Comparison of ENCODE assay signal across 14 cellular contexts in the genomic region with DNA sequence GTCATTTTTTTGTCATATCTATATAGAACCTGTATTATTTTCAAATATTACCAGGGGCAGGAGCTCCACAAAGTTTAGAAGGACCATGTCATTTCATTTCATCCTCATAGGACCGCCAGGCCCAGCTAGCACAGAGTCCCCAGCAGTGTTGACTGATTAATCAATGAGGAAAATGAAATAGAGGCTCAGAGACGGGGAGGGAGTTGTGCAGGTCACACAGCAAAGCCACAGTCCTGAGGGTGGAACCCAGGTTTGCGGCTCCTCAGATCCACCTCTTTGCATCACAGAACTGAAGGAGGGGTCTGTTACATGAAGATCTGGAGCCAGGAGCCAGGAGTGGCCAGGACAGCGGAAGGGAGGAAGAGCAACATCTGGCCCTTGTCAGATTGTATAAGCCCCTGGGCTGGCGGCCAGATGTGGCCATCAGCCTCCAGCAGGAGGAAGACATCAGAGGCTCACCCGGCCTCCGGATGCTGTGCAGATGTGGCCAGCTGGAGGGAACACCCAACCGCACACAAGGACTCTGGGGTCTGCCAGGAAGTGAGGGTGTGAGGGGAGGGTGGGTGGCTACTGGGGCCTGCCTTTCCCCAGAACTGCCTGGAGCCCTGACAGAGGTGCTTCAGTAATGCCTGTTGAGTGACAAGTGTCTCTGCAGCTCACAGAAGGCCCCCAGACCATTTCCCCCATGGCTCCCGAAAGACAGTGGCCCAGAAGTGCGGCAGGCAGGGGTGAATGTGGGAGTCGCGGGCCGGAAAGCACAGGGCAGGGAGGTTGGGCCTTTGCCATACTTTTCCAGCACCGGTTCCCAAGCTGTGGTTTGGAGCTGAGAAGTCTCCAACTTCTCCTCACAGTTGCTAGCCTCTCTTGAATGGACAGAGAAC. TPM values are rescaled to one million over a fixed set of nuclear protein-coding genes. Genes with fewer than 3 reads are reported as not detected.
DNase-seq lines count a peak whose midpoint lies in the region; ATAC-seq and TF ChIP-seq lines count a peak whose summit lies in the region.
"Had no signal": no experiment of that assay in that cellular context is flagged by ENCODE, and none has a peak within 500 bp of the region (broad histone marks: within the 10 kb centered on the region; RNA-seq: fewer than 3 reads in every experiment).

No MANE protein-coding gene starts in this region.

- TF ChIP-seq RAD21 in IMR-90 (IDR thresholded peaks at IDR 0.05; ENCODE audit: low read length): no peak

- no peak overlapping the region for H2BK5ac ChIP-seq in IMR-90 (ENCODE audit: low read depth, low read length, poor library complexity, severe bottlenecking)

- BruUV-seq in IMR-90 (replicated peaks; lab: Mats Ljungman, UMichigan): no TSS peak

- H3K4me1 ChIP-seq in IMR-90 (ENCODE audit: control insufficient read depth, insufficient read depth, low read length) (peaks cover 26% of the 10 kb centered on the region), duodenal mucosa (ENCODE audit: control insufficient read depth in 1 of 2, insufficient read depth in 2 of 2, low read length in 2 of 2) (peaks cover 13 to 15% of the 10 kb centered on the region in 2 donors), left lung (peaks cover 23 to 41% of the 10 kb centered on the region in 2 donors)

- intact Hi-C loops in IMR-90 (cut with micrococcal nuclease) (no loop called here), left lung (cut with DNase I) (no loop called here)

- H3K4me3 Mint-ChIP-seq in WTC11: no peak overlapping the region

- ATAC-seq in IMR-90 (ENCODE audit: low read depth): no peak
- ATAC-seq in left lung: peak; percentile 23
- no peak for ATAC-seq in WTC11
- no peak for ATAC-seq in GM18909 (IDR thresholded peaks at IDR 0.05; ENCODE audit: poor library complexity, unreplicated experiment)

- peaks cover 11% of the 10 kb centered on the region for H3K9me1 ChIP-seq in IMR-90 (ENCODE audit: insufficient read depth, low read length)

- peak overlapping the region; percentile 44; the same call in 1 of the 3 replicates for H2BK15ac ChIP-seq in IMR-90 (ENCODE audit: low read depth, low read length)

- no peak overlapping the region for H3K56ac ChIP-seq in IMR-90 (ENCODE audit: extremely low read depth, insufficient read depth, low read length)

- CTCF ChIA-PET in IMR-90 (lab: Yijun Ruan, JAX): interaction anchor here (0.6 kb wide), 2 partner anchors 30 to 108 kb away, joined by 3 read pairs; no protein-coding TSS in a partner anchor
- CTCF ChIA-PET in WTC11 (lab: Charles Lee): interaction anchor here (1.1 to 5.7 kb wide), 2 partner anchors 15 to 52 kb away, joined by 3 to 25 read pairs; no protein-coding TSS in a partner anchor

- no peak overlapping the region for H3K14ac ChIP-seq in IMR-90 (replicated peaks; ENCODE audit: low read depth, low read length)

- in situ Hi-C loops in IMR-90 (cut with MboI; ENCODE audit: low sequenced_read_pairs): no loop called here

- no peak overlapping the region for H3K4me2 ChIP-seq in IMR-90 (ENCODE audit: low read depth, low read length)

- H3K27ac ChIP-seq in IMR-90 (ENCODE audit: insufficient read depth, low read length): peak overlapping the region; percentile 53; the same call in 1 of the 2 replicates
- H3K27ac ChIP-seq in duodenal mucosa (ENCODE audit: low read depth, low read length): peak overlapping the region; percentile 33
- peak overlapping the region; percentile 33 to 57 for H3K27ac ChIP-seq in left lung
- peak overlapping the region in 11 of 21 experiments; percentile 8 to 58 (median 40) for H3K27ac ChIP-seq in skin epidermis

- H3K9ac ChIP-seq in IMR-90 (ENCODE audit: low read depth, low read length) (no peak overlapping the region), duodenal mucosa (ENCODE audit: low read depth in 1 of 2, low read length in 2 of 2) (no peak overlapping the region)

- H2BK120ac ChIP-seq in IMR-90 (ENCODE audit: low read depth, low read length): peak overlapping the region; percentile 42; the same call in 1 of the 2 replicates

- peak overlapping the region; percentile 7; the same call in 1 of the 2 replicates for H4K5ac ChIP-seq in IMR-90 (ENCODE audit: low read depth, low read length)

- H2AK9ac ChIP-seq in IMR-90 (replicated peaks; ENCODE audit: low read depth, low read length, poor library complexity): no peak overlapping the region

- no peak overlapping the region for H3K4me3 ChIP-seq in IMR-90 (ENCODE audit: insufficient read depth, low read depth, low read length)
- H3K4me3 ChIP-seq in duodenal mucosa (ENCODE audit: low read depth in 1 of 2, low read length in 2 of 2): no peak overlapping the region
- no peak overlapping the region for H3K4me3 ChIP-seq in left lung
- H3K4me3 ChIP-seq in skin epidermis: no peak overlapping the region

- H3K18ac ChIP-seq in IMR-90 (ENCODE audit: low read depth, low read length): peak overlapping the region; percentile 11; the same call in 1 of the 2 replicates

- H3K4me1 Mint-ChIP-seq in WTC11: peaks cover 5% of the 10 kb centered on the region; the same call in 1 of the 2 replicates

- POLR2A ChIA-PET in IMR-90 (lab: Charles Lee; ENCODE audit: unreplicated experiment) (no interaction called here), WTC11 (lab: Charles Lee) (no interaction called here)

- H3K27ac Mint-ChIP-seq in WTC11: no peak overlapping the region

- dilution Hi-C loops in IMR-90 (cut with HindIII; ENCODE audit: low sequenced_read_pairs, unreplicated experiment): no loop called here

- peak overlapping the region in 1 of 2 experiments; percentile 27; a peak in 1 of 4 replicates for H4K8ac ChIP-seq in IMR-90 (ENCODE audit: low read depth in 2 of 2, low read length in 2 of 2)

- TF ChIP-seq CTCF in IMR-90 (conservative IDR thresholded peaks at IDR 0.05; ENCODE audit: low read depth, low read length) (no peak), left lung (IDR thresholded peaks at IDR 0.05) (no peak), WTC11 (IDR thresholded peaks at IDR 0.05) (no peak)

- H3K23ac ChIP-seq in IMR-90 (ENCODE audit: low read depth, low read length): no peak overlapping the region

- H4K20me1 ChIP-seq in IMR-90 (ENCODE audit: insufficient read depth, low read length): no peaks in the 10 kb centered on the region

- H2BK20ac ChIP-seq in IMR-90 (ENCODE audit: low read depth, low read length): peak overlapping the region; percentile 20; the same call in 1 of the 2 replicates

- no peak overlapping the region for H4K91ac ChIP-seq in IMR-90 (ENCODE audit: insufficient read depth, low read depth, low read length)

- H3K9me3 Mint-ChIP-seq in WTC11: 0 out of 2 replicates have a peak, but pooled peaks cover 6% of the 10 kb centered on the region

- DNase-seq in IMR-90: peak; percentile 37
- peak; percentile 69 to 75 for DNase-seq in left lung
- DNase-seq in SIG-M5 (lab: John Stamatoyannopoulos, UW): no peak
- DNase-seq in WTC11 (ENCODE audit: low spot score): no peak
- no peak for DNase-seq in NCI-H2227 treated with DMSO at 0.1 percent for 48 hours (lab: John Stamatoyannopoulos, UW)
- DNase-seq: kidney glomerular epithelial cell, NCI-H1694 treated with DMSO at 0.1 percent for 48 hours had no signal

- H3K27me3 ChIP-seq in IMR-90 (ENCODE audit: control insufficient read depth, insufficient read depth, low read length) (peaks cover 31% of the 10 kb centered on the region), duodenal mucosa (ENCODE audit: control insufficient read depth in 1 of 2, insufficient read depth in 2 of 2, low read length in 2 of 2) (no peaks in the 10 kb centered on the region), left lung (no peaks in the 10 kb centered on the region)

- peak overlapping the region; percentile 4 for H2AK5ac ChIP-seq in IMR-90 (ENCODE audit: low read depth, low read length)

- no peak for TF ChIP-seq POLR2A in IMR-90 (IDR thresholded peaks at IDR 0.05; ENCODE audit: low read depth, low read length)

- no CpG with 5 or more reads among the region's 14 CpGs for WGBS in IMR-90 (ENCODE audit: extremely low coverage in 2 of 2, insufficient read length in 1 of 2), 2 experiments

- H3K4ac ChIP-seq in IMR-90 (ENCODE audit: low read depth, low read length): peak overlapping the region; percentile 2; the same call in 1 of the 2 replicates

- H3K36me3 ChIP-seq in IMR-90 (ENCODE audit: control insufficient read depth, insufficient read depth, low read length): no peaks in the 10 kb centered on the region
- no peaks in the 10 kb centered on the region for H3K36me3 ChIP-seq in duodenal mucosa (ENCODE audit: control insufficient read depth in 1 of 2, insufficient read depth in 2 of 2, low read length in 2 of 2)
- H3K36me3 ChIP-seq in left lung: no peaks in the 10 kb centered on the region

- no peaks in the 10 kb centered on the region for H3K79me1 ChIP-seq in IMR-90 (ENCODE audit: low read depth in 1 of 2, low read length in 2 of 2)

- H3K36me3 Mint-ChIP-seq in WTC11: no peaks in the 10 kb centered on the region

- H3K9me3 ChIP-seq in IMR-90 (ENCODE audit: control insufficient read depth, insufficient read depth, low read length): peaks cover 3% of the 10 kb centered on the region; the same call in 1 of the 2 replicates
- no peaks in the 10 kb centered on the region for H3K9me3 ChIP-seq in duodenal mucosa (ENCODE audit: control insufficient read depth in 1 of 2, low read length in 2 of 2)
- no peaks in the 10 kb centered on the region for H3K9me3 ChIP-seq in left lung

- H3K27me3 Mint-ChIP-seq in WTC11 (ENCODE audit: low read depth): peaks cover 37% of the 10 kb centered on the region

- H2AFZ ChIP-seq in IMR-90 (replicated peaks; ENCODE audit: low read length, poor library complexity): no peak overlapping the region

TF ChIP-seq in IMR-90, 13 proteins besides CTCF, POLR2A, EP300 and RAD21 (continues in another document):
- TF ChIP-seq BHLHE40 (IDR thresholded peaks at IDR 0.05; ENCODE audit: low read depth, low read length) (no peak), NFE2L2 (IDR thresholded peaks at IDR 0.05; ENCODE audit: low read depth, low read length) (no peak)

RNA-seq across cellular contexts. Expression of gene EFCC1, which starts 21.2 kb away (rescaled TPM):
- total RNA-seq in IMR-90 (2012; rRNA removed) (not detected in 2 replicates), left lung (1 to 10 TPM; 2.7 to 4.9 TPM), WTC11 (2021) (0.16 to 0.31 TPM (median 0.16 TPM) in 3 replicates)
- not detected in 2 replicates for polyA plus RNA-seq in IMR-90 (2012; rRNA removed)
- polyA plus RNA-seq in IMR-90 (2012; cell fraction: cytosol; rRNA removed): not detected in 2 replicates
- not detected in 2 replicates for polyA plus RNA-seq in IMR-90 (2012; cell fraction: nucleus; rRNA removed; ENCODE audit: low replicate concordance)
- total RNA-seq: epithelial cell of proximal tubule, renal cortical epithelial cell had no signal

RNA-seq across cellular contexts. Expression of gene CFAP92, which starts 28.5 kb away (rescaled TPM):
- total RNA-seq in IMR-90 (2012; rRNA removed) (not detected in 2 replicates), left lung (1 to 10 TPM; 1.7 to 2.1 TPM), WTC11 (2021) (2.3 to 2.9 TPM (median 2.6 TPM) in 3 replicates)
- not detected in 2 replicates for polyA plus RNA-seq in IMR-90 (2012; rRNA removed)
- polyA plus RNA-seq in IMR-90 (2012; cell fraction: cytosol; rRNA removed): not detected in 2 replicates
- polyA plus RNA-seq in IMR-90 (2012; cell fraction: nucleus; rRNA removed; ENCODE audit: low replicate concordance): not detected in 2 replicates
- total RNA-seq: epithelial cell of proximal tubule; T-helper 2 cell treated with Interferon-gamma antibody and Interleukin-4, amounts not matched to agents 100 ng/mL and 5 ng/mL, for 36 hours had no signal

RNA-seq across cellular contexts. Expression of gene GP9, which starts 38.2 kb away (rescaled TPM):
- total RNA-seq in IMR-90 (2012; rRNA removed): not detected in 2 replicates
- not detected in 2 replicates for polyA plus RNA-seq in IMR-90 (2012; rRNA removed)
- not detected in 2 replicates for polyA plus RNA-seq in IMR-90 (2012; cell fraction: cytosol; rRNA removed)
- polyA plus RNA-seq in IMR-90 (2012; cell fraction: nucleus; rRNA removed; ENCODE audit: low replicate concordance): not detected in 2 replicates
- 1 to 10 TPM in 1 of 2 donors, not detected in 1; 1.1 TPM for total RNA-seq in left lung
- not detected in 3 replicates for total RNA-seq in WTC11 (2021)
- total RNA-seq: epithelial cell of proximal tubule; renal cortical epithelial cell; T-helper 2 cell treated with Interferon-gamma antibody and Interleukin-4, amounts not matched to agents 100 ng/mL and 5 ng/mL, for 36 hours; ureter had no signal

Comparison
In these comparisons a context has a peak if more than half of its experiments do, and no peak if none do; other contexts are left out.
1. DNase-seq: peak in IMR-90 (single experiment) and left lung (2 of 2); none in SIG-M5 (single experiment), WTC11 (single experiment) and NCI-H2227 treated with DMSO at 0.1 percent for 48 hours (single experiment).
2. Peak in every context shown above with its lines, with median percentiles within 50 percentile points of each other: H3K27ac ChIP-seq.